ENCODE assay signal across 1 cellular context in the genomic region with DNA sequence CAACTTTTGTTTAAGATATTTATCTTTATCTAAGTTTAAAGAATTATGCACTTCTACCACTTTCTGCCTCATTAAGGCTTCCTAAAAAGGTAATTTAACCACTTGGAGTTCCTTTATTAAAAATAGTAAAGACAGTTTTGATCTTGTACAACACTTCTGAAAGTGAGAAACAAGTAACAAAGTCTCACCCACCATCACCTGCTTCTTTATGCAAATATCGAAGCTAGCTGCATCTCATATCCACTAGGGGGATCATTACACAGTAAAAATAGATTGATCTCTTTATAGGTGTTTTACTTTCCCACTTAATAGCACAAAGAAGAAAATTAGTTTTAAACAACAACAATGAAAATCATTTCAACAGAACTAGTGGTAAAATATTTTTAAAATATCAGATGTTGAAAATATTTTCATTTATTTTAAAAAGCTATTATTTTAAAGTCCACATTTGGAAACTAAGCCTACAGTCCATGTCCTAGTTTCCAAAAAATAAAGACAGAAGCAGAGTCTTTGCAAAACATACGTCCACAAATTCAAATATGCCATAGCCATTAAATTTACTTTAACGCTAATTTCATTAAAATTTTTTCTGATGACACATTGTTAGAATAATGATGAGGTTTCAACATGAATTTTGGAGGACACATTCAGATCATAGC.
TF ChIP-seq lines count a peak whose summit lies in the region.

No MANE protein-coding gene starts in this region.

TF ChIP-seq in H1, 55 proteins besides CTCF, POLR2A, EP300 and RAD21 (continued from another document):
- TF ChIP-seq, protein P1, sequence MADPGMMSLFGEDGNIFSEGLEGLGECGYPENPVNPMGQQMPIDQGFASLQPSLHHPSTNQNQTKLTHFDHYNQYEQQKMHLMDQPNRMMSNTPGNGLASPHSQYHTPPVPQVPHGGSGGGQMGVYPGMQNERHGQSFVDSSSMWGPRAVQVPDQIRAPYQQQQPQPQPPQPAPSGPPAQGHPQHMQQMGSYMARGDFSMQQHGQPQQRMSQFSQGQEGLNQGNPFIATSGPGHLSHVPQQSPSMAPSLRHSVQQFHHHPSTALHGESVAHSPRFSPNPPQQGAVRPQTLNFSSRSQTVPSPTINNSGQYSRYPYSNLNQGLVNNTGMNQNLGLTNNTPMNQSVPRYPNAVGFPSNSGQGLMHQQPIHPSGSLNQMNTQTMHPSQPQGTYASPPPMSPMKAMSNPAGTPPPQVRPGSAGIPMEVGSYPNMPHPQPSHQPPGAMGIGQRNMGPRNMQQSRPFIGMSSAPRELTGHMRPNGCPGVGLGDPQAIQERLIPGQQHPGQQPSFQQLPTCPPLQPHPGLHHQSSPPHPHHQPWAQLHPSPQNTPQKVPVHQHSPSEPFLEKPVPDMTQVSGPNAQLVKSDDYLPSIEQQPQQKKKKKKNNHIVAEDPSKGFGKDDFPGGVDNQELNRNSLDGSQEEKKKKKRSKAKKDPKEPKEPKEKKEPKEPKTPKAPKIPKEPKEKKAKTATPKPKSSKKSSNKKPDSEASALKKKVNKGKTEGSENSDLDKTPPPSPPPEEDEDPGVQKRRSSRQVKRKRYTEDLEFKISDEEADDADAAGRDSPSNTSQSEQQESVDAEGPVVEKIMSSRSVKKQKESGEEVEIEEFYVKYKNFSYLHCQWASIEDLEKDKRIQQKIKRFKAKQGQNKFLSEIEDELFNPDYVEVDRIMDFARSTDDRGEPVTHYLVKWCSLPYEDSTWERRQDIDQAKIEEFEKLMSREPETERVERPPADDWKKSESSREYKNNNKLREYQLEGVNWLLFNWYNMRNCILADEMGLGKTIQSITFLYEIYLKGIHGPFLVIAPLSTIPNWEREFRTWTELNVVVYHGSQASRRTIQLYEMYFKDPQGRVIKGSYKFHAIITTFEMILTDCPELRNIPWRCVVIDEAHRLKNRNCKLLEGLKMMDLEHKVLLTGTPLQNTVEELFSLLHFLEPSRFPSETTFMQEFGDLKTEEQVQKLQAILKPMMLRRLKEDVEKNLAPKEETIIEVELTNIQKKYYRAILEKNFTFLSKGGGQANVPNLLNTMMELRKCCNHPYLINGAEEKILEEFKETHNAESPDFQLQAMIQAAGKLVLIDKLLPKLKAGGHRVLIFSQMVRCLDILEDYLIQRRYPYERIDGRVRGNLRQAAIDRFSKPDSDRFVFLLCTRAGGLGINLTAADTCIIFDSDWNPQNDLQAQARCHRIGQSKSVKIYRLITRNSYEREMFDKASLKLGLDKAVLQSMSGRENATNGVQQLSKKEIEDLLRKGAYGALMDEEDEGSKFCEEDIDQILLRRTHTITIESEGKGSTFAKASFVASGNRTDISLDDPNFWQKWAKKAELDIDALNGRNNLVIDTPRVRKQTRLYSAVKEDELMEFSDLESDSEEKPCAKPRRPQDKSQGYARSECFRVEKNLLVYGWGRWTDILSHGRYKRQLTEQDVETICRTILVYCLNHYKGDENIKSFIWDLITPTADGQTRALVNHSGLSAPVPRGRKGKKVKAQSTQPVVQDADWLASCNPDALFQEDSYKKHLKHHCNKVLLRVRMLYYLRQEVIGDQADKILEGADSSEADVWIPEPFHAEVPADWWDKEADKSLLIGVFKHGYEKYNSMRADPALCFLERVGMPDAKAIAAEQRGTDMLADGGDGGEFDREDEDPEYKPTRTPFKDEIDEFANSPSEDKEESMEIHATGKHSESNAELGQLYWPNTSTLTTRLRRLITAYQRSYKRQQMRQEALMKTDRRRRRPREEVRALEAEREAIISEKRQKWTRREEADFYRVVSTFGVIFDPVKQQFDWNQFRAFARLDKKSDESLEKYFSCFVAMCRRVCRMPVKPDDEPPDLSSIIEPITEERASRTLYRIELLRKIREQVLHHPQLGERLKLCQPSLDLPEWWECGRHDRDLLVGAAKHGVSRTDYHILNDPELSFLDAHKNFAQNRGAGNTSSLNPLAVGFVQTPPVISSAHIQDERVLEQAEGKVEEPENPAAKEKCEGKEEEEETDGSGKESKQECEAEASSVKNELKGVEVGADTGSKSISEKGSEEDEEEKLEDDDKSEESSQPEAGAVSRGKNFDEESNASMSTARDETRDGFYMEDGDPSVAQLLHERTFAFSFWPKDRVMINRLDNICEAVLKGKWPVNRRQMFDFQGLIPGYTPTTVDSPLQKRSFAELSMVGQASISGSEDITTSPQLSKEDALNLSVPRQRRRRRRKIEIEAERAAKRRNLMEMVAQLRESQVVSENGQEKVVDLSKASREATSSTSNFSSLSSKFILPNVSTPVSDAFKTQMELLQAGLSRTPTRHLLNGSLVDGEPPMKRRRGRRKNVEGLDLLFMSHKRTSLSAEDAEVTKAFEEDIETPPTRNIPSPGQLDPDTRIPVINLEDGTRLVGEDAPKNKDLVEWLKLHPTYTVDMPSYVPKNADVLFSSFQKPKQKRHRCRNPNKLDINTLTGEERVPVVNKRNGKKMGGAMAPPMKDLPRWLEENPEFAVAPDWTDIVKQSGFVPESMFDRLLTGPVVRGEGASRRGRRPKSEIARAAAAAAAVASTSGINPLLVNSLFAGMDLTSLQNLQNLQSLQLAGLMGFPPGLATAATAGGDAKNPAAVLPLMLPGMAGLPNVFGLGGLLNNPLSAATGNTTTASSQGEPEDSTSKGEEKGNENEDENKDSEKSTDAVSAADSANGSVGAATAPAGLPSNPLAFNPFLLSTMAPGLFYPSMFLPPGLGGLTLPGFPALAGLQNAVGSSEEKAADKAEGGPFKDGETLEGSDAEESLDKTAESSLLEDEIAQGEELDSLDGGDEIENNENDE (IDR thresholded peaks at IDR 0.05; ENCODE audit: insufficient replicate concordance, low read length), result no peak
- TF ChIP-seq CBX8 (IDR thresholded peaks at IDR 0.05; ENCODE audit: borderline replicate concordance, low read depth, low read length) (no peak), RFX5 (IDR thresholded peaks at IDR 0.05; ENCODE audit: borderline replicate concordance, low read depth, low read length) (no peak), YY1 (IDR thresholded peaks at IDR 0.05; ENCODE audit: low read depth, low read length) (no peak), SP2 (IDR thresholded peaks at IDR 0.05; ENCODE audit: low read length) (no peak), SUZ12 (IDR thresholded peaks at IDR 0.05; ENCODE audit: low read length) (no peak), BRCA1 (IDR thresholded peaks at IDR 0.05; ENCODE audit: low read depth, low read length) (no peak), CREB1 (IDR thresholded peaks at IDR 0.05) (no peak), TCF12 (IDR thresholded peaks at IDR 0.05; ENCODE audit: low read depth, low read length) (no peak), HDAC2 (IDR thresholded peaks at IDR 0.05; ENCODE audit: borderline replicate concordance in 1 of 2, low read depth in 2 of 2, low read length in 2 of 2) (no peak)
TF ChIP-seq in H1: peak in this region for 0.
